ENCODE assay signal across 8 cellular contexts in the genomic region with DNA sequence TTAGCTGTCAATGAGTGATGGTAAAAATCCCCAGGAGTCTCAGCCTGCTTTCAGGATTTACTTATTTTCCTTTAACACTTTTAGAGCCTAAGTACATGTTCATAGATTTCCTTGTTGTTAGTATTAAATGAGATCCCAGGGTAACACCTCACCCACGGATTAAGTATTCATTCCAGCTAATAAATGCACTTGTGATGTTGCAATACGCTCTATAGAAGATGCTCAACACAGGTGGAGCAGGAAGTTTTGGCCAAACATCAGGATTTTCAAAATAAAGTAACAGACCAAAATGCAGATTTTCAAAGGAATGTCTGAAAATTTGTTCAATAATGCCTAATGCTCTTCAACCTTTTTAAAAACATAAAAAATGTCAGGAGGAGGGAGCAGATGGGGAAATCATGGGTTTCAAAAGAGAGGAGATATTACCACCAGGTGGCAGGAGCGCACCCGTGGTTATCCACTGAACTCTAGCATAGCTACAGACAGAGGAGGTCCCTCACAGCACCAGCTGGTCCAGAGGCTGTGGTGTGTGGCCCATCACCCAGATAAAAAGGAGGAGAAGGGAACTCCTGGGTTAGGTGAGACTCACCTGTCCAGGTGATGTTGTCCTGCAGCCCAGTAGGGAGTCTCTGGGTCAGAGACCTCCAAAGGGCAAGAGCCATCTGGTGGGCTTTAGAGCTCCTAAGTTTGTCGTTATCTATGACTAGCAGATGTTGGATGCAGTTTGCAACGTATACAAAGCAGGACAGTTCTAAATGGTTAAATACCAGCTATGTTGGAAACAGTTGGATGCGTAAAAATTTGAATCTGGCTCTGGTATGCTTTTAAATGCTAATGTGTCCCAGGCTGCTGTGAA.
DNase-seq lines count a peak whose midpoint lies in the region; ATAC-seq and FAIRE-seq lines count a peak whose summit lies in the region.

No MANE protein-coding gene starts in this region.

- H3K27me3 ChIP-seq in SJCRH30 (no peaks in the 10 kb centered on the region), small intestine (ENCODE audit: control insufficient read depth in 2 of 2, insufficient read depth in 2 of 2, low read length in 2 of 2) (no peaks in the 10 kb centered on the region)

- DNase-seq in DMS114 treated with DMSO at 0.1 percent for 48 hours (lab: John Stamatoyannopoulos, UW; ENCODE audit: unreplicated experiment): peak; percentile 35
- DNase-seq in HPDE6-E6E7 (ENCODE audit: extremely low spot score): peak; percentile 51
- peak; percentile 20 to 63 for DNase-seq in SJCRH30
- peak; percentile 9 for DNase-seq in amniotic epithelial cell (ENCODE audit: low read depth)
- DNase-seq in hepatic stellate cell (ENCODE audit: low spot score): peak; percentile 45
- DNase-seq in small intestine: peak; percentile 31
- no peak for DNase-seq in NCI-H1048 (lab: John Stamatoyannopoulos, UW)

- peak; percentile 83 for ATAC-seq in GM19452 (IDR thresholded peaks at IDR 0.05; ENCODE audit: unreplicated experiment)

- no peak for FAIRE-seq in small intestine (lab: Jason Lieb, UNC)

- H3K4me3 ChIP-seq in SJCRH30 (no peak overlapping the region), small intestine (ENCODE audit: low read depth in 1 of 2, low read length in 2 of 2) (no peak overlapping the region)

- H3K27ac ChIP-seq in SJCRH30 (no peak overlapping the region), small intestine (ENCODE audit: low read depth in 1 of 2, low read length in 1 of 2) (no peak overlapping the region)

- H3K4me1 ChIP-seq in SJCRH30 (no peaks in the 10 kb centered on the region), small intestine (ENCODE audit: control insufficient read depth in 2 of 2, insufficient read depth in 1 of 2, low read depth in 1 of 2, low read length in 1 of 2) (no peaks in the 10 kb centered on the region)

- H3K9me3 ChIP-seq in SJCRH30 (replicated peaks) (no peaks in the 10 kb centered on the region), small intestine (ENCODE audit: control insufficient read depth, low read depth) (no peaks in the 10 kb centered on the region)

- 42 to 53% (median 48%) methylated on average over 7 of the region's 7 CpGs for WGBS in small intestine, 3 donors

- no peaks in the 10 kb centered on the region for H3K36me3 ChIP-seq in SJCRH30
- no peaks in the 10 kb centered on the region for H3K36me3 ChIP-seq in small intestine (ENCODE audit: control insufficient read depth in 2 of 2, insufficient read depth in 2 of 2, low read length in 2 of 2)
